In genomic region chr3:55486101-55486856, GRCh38 we compare ENCODE assay signal across 8 cellular contexts. TPM values are rescaled to one million over a fixed set of nuclear protein-coding genes. Genes with fewer than 3 reads are reported as not detected.
DNase-seq lines count a peak whose midpoint lies in the region; ATAC-seq and TF ChIP-seq lines count a peak whose summit lies in the region.

No MANE protein-coding gene starts in this region.

- H3K27me3 ChIP-seq in gastroesophageal sphincter (peaks cover 52% of the 10 kb centered on the region), parathyroid adenoma (ENCODE audit: control insufficient read depth, insufficient read depth, low read length) (no peaks in the 10 kb centered on the region)

- H3K9ac ChIP-seq in parathyroid adenoma, result no peak overlapping the region

- peak overlapping the region; percentile 48 for H3K4me3 Mint-ChIP-seq in activated CD8-positive, alpha-beta memory T cell treated with anti-CD3 and anti-CD28 coated beads, Interleukin-2, amount 10 ng/mL, durations not matched to agents 7 days and 5 days
- H3K4me3 Mint-ChIP-seq in T-cell, result peak overlapping the region; percentile 31 to 70 (median 53)

- H3K4me1 ChIP-seq in gastroesophageal sphincter, result peaks cover 0 to 78% (median 0%) of the 10 kb centered on the region in 3 donors
- peaks cover 7% of the 10 kb centered on the region for H3K4me1 ChIP-seq in parathyroid adenoma

- POLR2A ChIA-PET in T-cell (lab: Charles Lee), result no interaction called here

- H3K27me3 Mint-ChIP-seq in activated CD8-positive, alpha-beta memory T cell treated with anti-CD3 and anti-CD28 coated beads, Interleukin-2, amount 10 ng/mL, durations not matched to agents 7 days and 5 days, result peaks cover 86% of the 10 kb centered on the region
- H3K27me3 Mint-ChIP-seq in T-cell, result peaks cover 45 to 84% of the 10 kb centered on the region in 2 donors

- no peaks in the 10 kb centered on the region for H3K79me2 ChIP-seq in parathyroid adenoma

- H3K36me3 ChIP-seq in gastroesophageal sphincter, result no peaks in the 10 kb centered on the region
- H3K36me3 ChIP-seq in parathyroid adenoma (ENCODE audit: control insufficient read depth, insufficient read depth, low read length), result no peaks in the 10 kb centered on the region

- H3K4me3 ChIP-seq in gastroesophageal sphincter (peak overlapping the region; percentile 49 to 91), parathyroid adenoma (ENCODE audit: low read depth, low read length) (peak overlapping the region; percentile 80)

- no peaks in the 10 kb centered on the region for H3K36me3 Mint-ChIP-seq in activated CD8-positive, alpha-beta memory T cell treated with anti-CD3 and anti-CD28 coated beads, Interleukin-2, amount 10 ng/mL, durations not matched to agents 7 days and 5 days
- H3K36me3 Mint-ChIP-seq in T-cell, result no peaks in the 10 kb centered on the region

- peak overlapping the region; percentile 82 for H3K4me2 ChIP-seq in parathyroid adenoma (ENCODE audit: low read length)

- ATAC-seq in activated CD8-positive, alpha-beta memory T cell treated with anti-CD3 and anti-CD28 coated beads, Interleukin-2, amount 10 ng/mL, durations not matched to agents 7 days and 5 days, result no peak
- ATAC-seq in T-cell (replicated peaks in 1 of 4) (no peak), gastroesophageal sphincter (peak; percentile 31), HG03354 (IDR thresholded peaks at IDR 0.05; ENCODE audit: poor library complexity, severe bottlenecking, unreplicated experiment) (no peak), GM21529 (IDR thresholded peaks at IDR 0.05; ENCODE audit: unreplicated experiment) (no peak)

- 1 to 3% methylated on average over 21 to 29 of the region's 49 CpGs for WGBS in gastroesophageal sphincter (ENCODE audit: low coverage in 1 of 2), 2 donors

- H3K9me3 ChIP-seq in gastroesophageal sphincter (no peaks in the 10 kb centered on the region), parathyroid adenoma (ENCODE audit: control insufficient read depth, low read length) (no peaks in the 10 kb centered on the region)

- CTCF ChIA-PET in activated CD8-positive, alpha-beta memory T cell treated with anti-CD3 and anti-CD28 coated beads, Interleukin-2, amount 10 ng/mL, durations not matched to agents 7 days and 5 days (lab: Charles Lee), result interaction anchor here (0.7 kb wide), 1 partner anchor 876 kb away, joined by 3 read pairs; no protein-coding TSS in a partner anchor
- CTCF ChIA-PET in T-cell (lab: Charles Lee), result no interaction called here

- TF ChIP-seq CTCF in gastroesophageal sphincter (IDR thresholded peaks at IDR 0.05), result no peak
- TF ChIP-seq CTCF in parathyroid adenoma (IDR thresholded peaks at IDR 0.05), result no peak

- DNase-seq in activated CD8-positive, alpha-beta memory T cell treated with anti-CD3 and anti-CD28 coated beads, Interleukin-2, amount 10 ng/mL, durations not matched to agents 7 days and 5 days, result no peak
- DNase-seq in activated CD8-positive, alpha-beta memory T cell treated with anti-CD3 and anti-CD28 coated beads for 24 hours, result no peak
- DNase-seq in T-cell, result no peak
- DNase-seq in activated effector memory CD4-positive, alpha-beta T cell treated with Interleukin-2 at 50 U/mL for 16 hours, result no peak

- peaks cover 14% of the 10 kb centered on the region for H3K4me1 Mint-ChIP-seq in activated CD8-positive, alpha-beta memory T cell treated with anti-CD3 and anti-CD28 coated beads, Interleukin-2, amount 10 ng/mL, durations not matched to agents 7 days and 5 days
- H3K4me1 Mint-ChIP-seq in T-cell, result peaks cover 16 to 26% (median 21%) of the 10 kb centered on the region in 3 donors

- H3K27ac ChIP-seq in gastroesophageal sphincter, result peak overlapping the region; percentile 1 to 91 (median 83)
- H3K27ac ChIP-seq in parathyroid adenoma, result peak overlapping the region; percentile 34

- TF ChIP-seq POLR2A in gastroesophageal sphincter (IDR thresholded peaks at IDR 0.05), result no peak

- peak overlapping the region; percentile 90 for H2AFZ ChIP-seq in parathyroid adenoma

- peak overlapping the region; percentile 56 for H3K27ac Mint-ChIP-seq in activated CD8-positive, alpha-beta memory T cell treated with anti-CD3 and anti-CD28 coated beads, Interleukin-2, amount 10 ng/mL, durations not matched to agents 7 days and 5 days
- H3K27ac Mint-ChIP-seq in T-cell, result peak overlapping the region in 1 of 2 donors; percentile 39

- no peaks in the 10 kb centered on the region for H3K9me3 Mint-ChIP-seq in activated CD8-positive, alpha-beta memory T cell treated with anti-CD3 and anti-CD28 coated beads, Interleukin-2, amount 10 ng/mL, durations not matched to agents 7 days and 5 days (ENCODE audit: low read depth)
- no peaks in the 10 kb centered on the region for H3K9me3 Mint-ChIP-seq in T-cell

- no peak for TF ChIP-seq EP300 in gastroesophageal sphincter (IDR thresholded peaks at IDR 0.05)

RNA-seq across cellular contexts. Expression of gene WNT5A, which starts 0.8 kb away (rescaled TPM):
- under 1 TPM in 1 of 2 experiments, not detected in 1; 0.16 TPM for total RNA-seq in activated CD8-positive, alpha-beta memory T cell treated with anti-CD3 and anti-CD28 coated beads, Interleukin-2, amount 10 ng/mL, durations not matched to agents 7 days and 5 days
- total RNA-seq in T-cell (under 1 TPM in 3 of 5 donors, not detected in 2; 0.09 to 0.16 (median 0.13) TPM), gastroesophageal sphincter (10 to 100 TPM in 2 of 4 donors, 1 to 10 TPM in 2; 3.1 to 46.3 (median 11.3) TPM)
